1 cellular context compared by ENCODE assay signal in the genomic region with DNA sequence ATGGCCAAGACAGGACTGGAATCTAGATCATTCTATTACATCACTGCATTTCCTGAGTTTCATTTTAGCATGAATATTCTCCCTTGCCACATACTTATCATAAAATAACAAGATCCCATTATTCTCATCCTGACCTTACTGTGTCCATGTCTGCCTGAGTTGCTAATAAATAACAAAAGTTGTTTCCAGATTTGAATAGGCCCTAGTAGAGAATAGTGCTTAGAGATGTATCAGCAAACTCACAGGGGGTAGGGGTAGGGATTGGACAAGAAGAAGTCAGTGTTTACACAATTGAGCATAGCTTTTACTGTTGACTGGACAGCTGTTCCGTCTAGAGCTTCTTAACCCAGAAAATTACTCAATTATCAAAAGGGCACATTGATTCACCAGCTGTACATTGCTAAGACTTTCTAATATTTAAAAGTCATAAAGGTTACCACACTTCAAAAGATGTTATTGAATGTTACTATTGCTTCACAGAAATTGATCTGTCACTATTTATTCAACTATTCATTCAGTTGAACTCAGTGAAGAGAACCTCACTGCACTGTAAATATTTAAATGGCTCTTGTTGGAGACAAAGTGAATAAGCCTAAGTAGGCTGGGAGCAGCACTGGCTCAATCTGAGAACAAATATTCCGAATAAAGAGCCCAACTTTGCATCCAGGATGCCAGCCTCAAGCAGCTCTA.
TF ChIP-seq lines count a peak whose summit lies in the region.

No MANE protein-coding gene starts in this region.

TF ChIP-seq in HepG2, 621 proteins besides CTCF, POLR2A, EP300 and RAD21 (continued from another document and continues in another):
- TF ChIP-seq JUN (CRISPR knock-in tag; IDR thresholded peaks at IDR 0.05) (no peak; the same call in 1 of the 2 replicates), MIER3 (CRISPR knock-in tag; IDR thresholded peaks at IDR 0.05; ENCODE audit: borderline replicate concordance) (peak; percentile 71; the same call in 1 of the 2 replicates), ZNF10 (CRISPR knock-in tag; IDR thresholded peaks at IDR 0.05; ENCODE audit: borderline replicate concordance, low read depth) (no peak), ONECUT2 (CRISPR knock-in tag; IDR thresholded peaks at IDR 0.05) (peak; percentile 94), YEATS4 (CRISPR knock-in tag; IDR thresholded peaks at IDR 0.05; ENCODE audit: borderline replicate concordance) (no peak), SRSF4 (IDR thresholded peaks at IDR 0.05; ENCODE audit: low read depth, low read length, poor library complexity, severe bottlenecking) (no peak), ZNF124 (CRISPR knock-in tag; IDR thresholded peaks at IDR 0.05) (no peak), ELF3 (CRISPR knock-in tag; IDR thresholded peaks at IDR 0.05) (peak; percentile 81), HHEX (CRISPR knock-in tag; IDR thresholded peaks at IDR 0.05) (peak; percentile 83), ZFP36L2 (CRISPR knock-in tag; IDR thresholded peaks at IDR 0.05) (no peak), ZNF20 (CRISPR knock-in tag; IDR thresholded peaks at IDR 0.05) (no peak), SAP130 (CRISPR knock-in tag; IDR thresholded peaks at IDR 0.05; ENCODE audit: low read depth) (peak; percentile 72), ZNF121 (CRISPR knock-in tag; IDR thresholded peaks at IDR 0.05) (no peak; the same call in 1 of the 2 replicates), ZNF251 (CRISPR knock-in tag; IDR thresholded peaks at IDR 0.05) (no peak), TCF12 (IDR thresholded peaks at IDR 0.05) (no peak), TCF12 (CRISPR knock-in tag; IDR thresholded peaks at IDR 0.05) (peak; percentile 97), IKZF4 (CRISPR knock-in tag; IDR thresholded peaks at IDR 0.05; ENCODE audit: borderline replicate concordance, low read depth, not compliant biosample characterization) (no peak), CREM (IDR thresholded peaks at IDR 0.05) (peak; percentile 97), CREM (CRISPR knock-in tag; IDR thresholded peaks at IDR 0.05) (no peak), MEF2D (CRISPR knock-in tag; IDR thresholded peaks at IDR 0.05) (peak; percentile 79; the same call in 1 of the 2 replicates), EZH2 (conservative IDR thresholded peaks at IDR 0.05; ENCODE audit: low read depth, low read length) (no peak), ZNF12 (CRISPR knock-in tag; IDR thresholded peaks at IDR 0.05) (peak; percentile 32; the same call in 1 of the 2 replicates), ZSCAN25 (CRISPR knock-in tag; IDR thresholded peaks at IDR 0.05) (no peak), ZNF17 (CRISPR knock-in tag; IDR thresholded peaks at IDR 0.05) (no peak), ETV6 (CRISPR knock-in tag; conservative IDR thresholded peaks at IDR 0.05) (no peak), AKAP8 (CRISPR knock-in tag; IDR thresholded peaks at IDR 0.05) (peak; percentile 45; the same call in 1 of the 2 replicates), ZNF83 (CRISPR knock-in tag; IDR thresholded peaks at IDR 0.05; ENCODE audit: borderline replicate concordance) (no peak), PRMT3 (CRISPR knock-in tag; IDR thresholded peaks at IDR 0.05; ENCODE audit: borderline replicate concordance, low read depth) (no peak), SMAD1 (CRISPR knock-in tag; IDR thresholded peaks at IDR 0.05; ENCODE audit: borderline replicate concordance, low read depth) (no peak), MAFF (IDR thresholded peaks at IDR 0.05; ENCODE audit: low read depth, low read length) (no peak), ZSCAN12 (CRISPR knock-in tag; IDR thresholded peaks at IDR 0.05) (no peak)
- TF ChIP-seq, protein P1, sequence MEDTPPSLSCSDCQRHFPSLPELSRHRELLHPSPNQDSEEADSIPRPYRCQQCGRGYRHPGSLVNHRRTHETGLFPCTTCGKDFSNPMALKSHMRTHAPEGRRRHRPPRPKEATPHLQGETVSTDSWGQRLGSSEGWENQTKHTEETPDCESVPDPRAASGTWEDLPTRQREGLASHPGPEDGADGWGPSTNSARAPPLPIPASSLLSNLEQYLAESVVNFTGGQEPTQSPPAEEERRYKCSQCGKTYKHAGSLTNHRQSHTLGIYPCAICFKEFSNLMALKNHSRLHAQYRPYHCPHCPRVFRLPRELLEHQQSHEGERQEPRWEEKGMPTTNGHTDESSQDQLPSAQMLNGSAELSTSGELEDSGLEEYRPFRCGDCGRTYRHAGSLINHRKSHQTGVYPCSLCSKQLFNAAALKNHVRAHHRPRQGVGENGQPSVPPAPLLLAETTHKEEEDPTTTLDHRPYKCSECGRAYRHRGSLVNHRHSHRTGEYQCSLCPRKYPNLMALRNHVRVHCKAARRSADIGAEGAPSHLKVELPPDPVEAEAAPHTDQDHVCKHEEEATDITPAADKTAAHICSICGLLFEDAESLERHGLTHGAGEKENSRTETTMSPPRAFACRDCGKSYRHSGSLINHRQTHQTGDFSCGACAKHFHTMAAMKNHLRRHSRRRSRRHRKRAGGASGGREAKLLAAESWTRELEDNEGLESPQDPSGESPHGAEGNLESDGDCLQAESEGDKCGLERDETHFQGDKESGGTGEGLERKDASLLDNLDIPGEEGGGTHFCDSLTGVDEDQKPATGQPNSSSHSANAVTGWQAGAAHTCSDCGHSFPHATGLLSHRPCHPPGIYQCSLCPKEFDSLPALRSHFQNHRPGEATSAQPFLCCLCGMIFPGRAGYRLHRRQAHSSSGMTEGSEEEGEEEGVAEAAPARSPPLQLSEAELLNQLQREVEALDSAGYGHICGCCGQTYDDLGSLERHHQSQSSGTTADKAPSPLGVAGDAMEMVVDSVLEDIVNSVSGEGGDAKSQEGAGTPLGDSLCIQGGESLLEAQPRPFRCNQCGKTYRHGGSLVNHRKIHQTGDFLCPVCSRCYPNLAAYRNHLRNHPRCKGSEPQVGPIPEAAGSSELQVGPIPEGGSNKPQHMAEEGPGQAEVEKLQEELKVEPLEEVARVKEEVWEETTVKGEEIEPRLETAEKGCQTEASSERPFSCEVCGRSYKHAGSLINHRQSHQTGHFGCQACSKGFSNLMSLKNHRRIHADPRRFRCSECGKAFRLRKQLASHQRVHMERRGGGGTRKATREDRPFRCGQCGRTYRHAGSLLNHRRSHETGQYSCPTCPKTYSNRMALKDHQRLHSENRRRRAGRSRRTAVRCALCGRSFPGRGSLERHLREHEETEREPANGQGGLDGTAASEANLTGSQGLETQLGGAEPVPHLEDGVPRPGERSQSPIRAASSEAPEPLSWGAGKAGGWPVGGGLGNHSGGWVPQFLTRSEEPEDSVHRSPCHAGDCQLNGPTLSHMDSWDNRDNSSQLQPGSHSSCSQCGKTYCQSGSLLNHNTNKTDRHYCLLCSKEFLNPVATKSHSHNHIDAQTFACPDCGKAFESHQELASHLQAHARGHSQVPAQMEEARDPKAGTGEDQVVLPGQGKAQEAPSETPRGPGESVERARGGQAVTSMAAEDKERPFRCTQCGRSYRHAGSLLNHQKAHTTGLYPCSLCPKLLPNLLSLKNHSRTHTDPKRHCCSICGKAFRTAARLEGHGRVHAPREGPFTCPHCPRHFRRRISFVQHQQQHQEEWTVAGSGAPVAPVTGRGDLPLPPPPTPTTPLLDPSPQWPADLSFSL (CRISPR knock-in tag; IDR thresholded peaks at IDR 0.05) = no peak
- TF ChIP-seq, protein P2, sequence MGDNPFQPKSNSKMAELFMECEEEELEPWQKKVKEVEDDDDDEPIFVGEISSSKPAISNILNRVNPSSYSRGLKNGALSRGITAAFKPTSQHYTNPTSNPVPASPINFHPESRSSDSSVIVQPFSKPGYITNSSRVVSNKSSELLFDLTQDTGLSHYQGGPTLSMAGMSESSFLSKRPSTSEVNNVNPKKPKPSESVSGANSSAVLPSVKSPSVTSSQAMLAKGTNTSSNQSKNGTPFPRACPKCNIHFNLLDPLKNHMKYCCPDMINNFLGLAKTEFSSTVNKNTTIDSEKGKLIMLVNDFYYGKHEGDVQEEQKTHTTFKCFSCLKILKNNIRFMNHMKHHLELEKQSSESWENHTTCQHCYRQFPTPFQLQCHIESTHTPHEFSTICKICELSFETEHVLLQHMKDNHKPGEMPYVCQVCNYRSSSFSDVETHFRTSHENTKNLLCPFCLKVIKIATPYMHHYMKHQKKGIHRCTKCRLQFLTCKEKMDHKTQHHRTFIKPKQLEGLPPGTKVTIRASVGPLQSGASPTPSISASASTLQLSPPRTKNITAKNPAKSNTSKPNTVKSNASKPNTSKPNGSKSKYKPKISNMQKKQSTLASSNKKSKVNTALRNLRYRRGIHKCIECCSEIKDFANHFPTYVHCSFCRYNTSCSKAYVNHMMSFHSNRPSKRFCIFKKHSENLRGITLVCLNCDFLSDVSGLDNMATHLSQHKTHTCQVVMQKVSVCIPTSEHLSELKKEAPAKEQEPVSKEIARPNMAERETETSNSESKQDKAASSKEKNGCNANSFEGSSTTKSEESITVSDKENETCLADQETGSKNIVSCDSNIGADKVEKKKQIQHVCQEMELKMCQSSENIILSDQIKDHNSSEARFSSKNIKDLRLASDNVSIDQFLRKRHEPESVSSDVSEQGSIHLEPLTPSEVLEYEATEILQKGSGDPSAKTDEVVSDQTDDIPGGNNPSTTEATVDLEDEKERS (CRISPR knock-in tag; IDR thresholded peaks at IDR 0.05) = no peak
- TF ChIP-seq, protein P3, sequence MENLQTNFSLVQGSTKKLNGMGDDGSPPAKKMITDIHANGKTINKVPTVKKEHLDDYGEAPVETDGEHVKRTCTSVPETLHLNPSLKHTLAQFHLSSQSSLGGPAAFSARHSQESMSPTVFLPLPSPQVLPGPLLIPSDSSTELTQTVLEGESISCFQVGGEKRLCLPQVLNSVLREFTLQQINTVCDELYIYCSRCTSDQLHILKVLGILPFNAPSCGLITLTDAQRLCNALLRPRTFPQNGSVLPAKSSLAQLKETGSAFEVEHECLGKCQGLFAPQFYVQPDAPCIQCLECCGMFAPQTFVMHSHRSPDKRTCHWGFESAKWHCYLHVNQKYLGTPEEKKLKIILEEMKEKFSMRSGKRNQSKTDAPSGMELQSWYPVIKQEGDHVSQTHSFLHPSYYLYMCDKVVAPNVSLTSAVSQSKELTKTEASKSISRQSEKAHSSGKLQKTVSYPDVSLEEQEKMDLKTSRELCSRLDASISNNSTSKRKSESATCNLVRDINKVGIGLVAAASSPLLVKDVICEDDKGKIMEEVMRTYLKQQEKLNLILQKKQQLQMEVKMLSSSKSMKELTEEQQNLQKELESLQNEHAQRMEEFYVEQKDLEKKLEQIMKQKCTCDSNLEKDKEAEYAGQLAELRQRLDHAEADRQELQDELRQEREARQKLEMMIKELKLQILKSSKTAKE (CRISPR knock-in tag; IDR thresholded peaks at IDR 0.05; ENCODE audit: borderline replicate concordance) = peak; percentile 86
- TF ChIP-seq, protein P4, sequence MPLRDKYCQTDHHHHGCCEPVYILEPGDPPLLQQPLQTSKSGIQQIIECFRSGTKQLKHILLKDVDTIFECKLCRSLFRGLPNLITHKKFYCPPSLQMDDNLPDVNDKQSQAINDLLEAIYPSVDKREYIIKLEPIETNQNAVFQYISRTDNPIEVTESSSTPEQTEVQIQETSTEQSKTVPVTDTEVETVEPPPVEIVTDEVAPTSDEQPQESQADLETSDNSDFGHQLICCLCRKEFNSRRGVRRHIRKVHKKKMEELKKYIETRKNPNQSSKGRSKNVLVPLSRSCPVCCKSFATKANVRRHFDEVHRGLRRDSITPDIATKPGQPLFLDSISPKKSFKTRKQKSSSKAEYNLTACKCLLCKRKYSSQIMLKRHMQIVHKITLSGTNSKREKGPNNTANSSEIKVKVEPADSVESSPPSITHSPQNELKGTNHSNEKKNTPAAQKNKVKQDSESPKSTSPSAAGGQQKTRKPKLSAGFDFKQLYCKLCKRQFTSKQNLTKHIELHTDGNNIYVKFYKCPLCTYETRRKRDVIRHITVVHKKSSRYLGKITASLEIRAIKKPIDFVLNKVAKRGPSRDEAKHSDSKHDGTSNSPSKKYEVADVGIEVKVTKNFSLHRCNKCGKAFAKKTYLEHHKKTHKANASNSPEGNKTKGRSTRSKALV (CRISPR knock-in tag; IDR thresholded peaks at IDR 0.05) = no peak
- TF ChIP-seq, protein P5, sequence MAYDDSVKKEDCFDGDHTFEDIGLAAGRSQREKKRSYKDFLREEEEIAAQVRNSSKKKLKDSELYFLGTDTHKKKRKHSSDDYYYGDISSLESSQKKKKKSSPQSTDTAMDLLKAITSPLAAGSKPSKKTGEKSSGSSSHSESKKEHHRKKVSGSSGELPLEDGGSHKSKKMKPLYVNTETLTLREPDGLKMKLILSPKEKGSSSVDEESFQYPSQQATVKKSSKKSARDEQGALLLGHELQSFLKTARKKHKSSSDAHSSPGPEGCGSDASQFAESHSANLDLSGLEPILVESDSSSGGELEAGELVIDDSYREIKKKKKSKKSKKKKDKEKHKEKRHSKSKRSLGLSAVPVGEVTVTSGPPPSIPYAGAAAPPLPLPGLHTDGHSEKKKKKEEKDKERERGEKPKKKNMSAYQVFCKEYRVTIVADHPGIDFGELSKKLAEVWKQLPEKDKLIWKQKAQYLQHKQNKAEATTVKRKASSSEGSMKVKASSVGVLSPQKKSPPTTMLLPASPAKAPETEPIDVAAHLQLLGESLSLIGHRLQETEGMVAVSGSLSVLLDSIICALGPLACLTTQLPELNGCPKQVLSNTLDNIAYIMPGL (CRISPR knock-in tag; IDR thresholded peaks at IDR 0.05; ENCODE audit: borderline replicate concordance in 1 of 2, low read depth in 1 of 2) = peak in 1 of 2 experiments; percentile 28; a peak in 1 of 4 replicates
- TF ChIP-seq, protein P6, sequence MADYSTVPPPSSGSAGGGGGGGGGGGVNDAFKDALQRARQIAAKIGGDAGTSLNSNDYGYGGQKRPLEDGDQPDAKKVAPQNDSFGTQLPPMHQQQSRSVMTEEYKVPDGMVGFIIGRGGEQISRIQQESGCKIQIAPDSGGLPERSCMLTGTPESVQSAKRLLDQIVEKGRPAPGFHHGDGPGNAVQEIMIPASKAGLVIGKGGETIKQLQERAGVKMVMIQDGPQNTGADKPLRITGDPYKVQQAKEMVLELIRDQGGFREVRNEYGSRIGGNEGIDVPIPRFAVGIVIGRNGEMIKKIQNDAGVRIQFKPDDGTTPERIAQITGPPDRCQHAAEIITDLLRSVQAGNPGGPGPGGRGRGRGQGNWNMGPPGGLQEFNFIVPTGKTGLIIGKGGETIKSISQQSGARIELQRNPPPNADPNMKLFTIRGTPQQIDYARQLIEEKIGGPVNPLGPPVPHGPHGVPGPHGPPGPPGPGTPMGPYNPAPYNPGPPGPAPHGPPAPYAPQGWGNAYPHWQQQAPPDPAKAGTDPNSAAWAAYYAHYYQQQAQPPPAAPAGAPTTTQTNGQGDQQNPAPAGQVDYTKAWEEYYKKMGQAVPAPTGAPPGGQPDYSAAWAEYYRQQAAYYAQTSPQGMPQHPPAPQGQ (CRISPR knock-in tag; IDR thresholded peaks at IDR 0.05; ENCODE audit: borderline replicate concordance) = no peak
- TF ChIP-seq, protein P7, sequence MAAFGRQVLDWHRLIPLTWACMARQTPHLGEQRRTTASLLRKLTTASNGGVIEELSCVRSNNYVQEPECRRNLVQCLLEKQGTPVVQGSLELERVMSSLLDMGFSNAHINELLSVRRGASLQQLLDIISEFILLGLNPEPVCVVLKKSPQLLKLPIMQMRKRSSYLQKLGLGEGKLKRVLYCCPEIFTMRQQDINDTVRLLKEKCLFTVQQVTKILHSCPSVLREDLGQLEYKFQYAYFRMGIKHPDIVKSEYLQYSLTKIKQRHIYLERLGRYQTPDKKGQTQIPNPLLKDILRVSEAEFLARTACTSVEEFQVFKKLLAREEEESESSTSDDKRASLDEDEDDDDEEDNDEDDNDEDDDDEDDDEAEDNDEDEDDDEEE (CRISPR knock-in tag; IDR thresholded peaks at IDR 0.05) = no peak
